In genomic region chr11:114072978-114073377, GRCh38 we compare ENCODE assay signal across 19 cellular contexts. TPM values are rescaled to one million over a fixed set of nuclear protein-coding genes. Genes with fewer than 3 reads are reported as not detected.
DNase-seq lines count a peak whose midpoint lies in the region; ATAC-seq and TF ChIP-seq lines count a peak whose summit lies in the region.
"Had no signal": no experiment of that assay in that cellular context is flagged by ENCODE, and none has a peak within 500 bp of the region (broad histone marks: within the 10 kb centered on the region; RNA-seq: fewer than 3 reads in every experiment).

No MANE protein-coding gene starts in this region.

- H3K27me3 Mint-ChIP-seq in CD8-positive, alpha-beta memory T cell: no peaks in the 10 kb centered on the region
- peaks cover 11% of the 10 kb centered on the region for H3K27me3 Mint-ChIP-seq in activated naive CD8-positive, alpha-beta T cell treated with anti-CD3 and anti-CD28 coated beads, Interleukin-2, amount 50 U/mL, for 24 hours

- no peak for DNase-seq in activated CD4-positive, CD25-positive, alpha-beta regulatory T cell (lab: John Stamatoyannopoulos, UW)
- DNase-seq in CD8-positive, alpha-beta memory T cell: no peak
- no peak for DNase-seq in activated naive CD8-positive, alpha-beta T cell treated with anti-CD3 and anti-CD28 coated beads, Interleukin-2, amount 50 U/mL, for 24 hours
- peak in 1 of 2 donors; percentile 61 for DNase-seq in gastrocnemius medialis
- no peak for DNase-seq in C1 segment of cervical spinal cord (lab: John Stamatoyannopoulos, UW)
- DNase-seq: effector CD8-positive, alpha-beta T cell; EL; H7; mesenchymal stem cell; NCI-H2081; NCI-H774 had no signal

- CTCF ChIA-PET in CD8-positive, alpha-beta memory T cell (lab: Charles Lee): interaction anchor here (1.2 to 2.5 kb wide), 2 partner anchors 13 to 36 kb away, joined by 3 to 10 read pairs; partner anchors contain the start of gene ZBTB16

- H3K27ac Mint-ChIP-seq in CD8-positive, alpha-beta memory T cell: peak overlapping the region; percentile 84 to 99 (median 96)
- H3K27ac Mint-ChIP-seq in activated naive CD8-positive, alpha-beta T cell treated with anti-CD3 and anti-CD28 coated beads, Interleukin-2, amount 50 U/mL, for 24 hours: peak overlapping the region; percentile 86

- peak; percentile 14 to 29 for ATAC-seq in activated CD4-positive, CD25-positive, alpha-beta regulatory T cell treated with anti-CD3 and anti-CD28 coated beads, Interleukin-2, amount 50 U/mL, for 24 hours
- ATAC-seq in activated naive CD8-positive, alpha-beta T cell treated with anti-CD3 and anti-CD28 coated beads, Interleukin-2, amount 50 U/mL, for 24 hours: no peak
- ATAC-seq in gastrocnemius medialis (no peak), gastroesophageal sphincter (no peak), GM19324 (IDR thresholded peaks at IDR 0.05; ENCODE audit: low FRiP score, unreplicated experiment) (no peak)

- POLR2A ChIA-PET in CD8-positive, alpha-beta memory T cell (lab: Charles Lee): no interaction called here

- H3K36me3 ChIP-seq in CD8-positive, alpha-beta memory T cell (ENCODE audit: insufficient read depth, low read length): no peaks in the 10 kb centered on the region
- H3K36me3 ChIP-seq in gastrocnemius medialis (peaks cover 0 to 55% of the 10 kb centered on the region in 2 donors), gastroesophageal sphincter (peaks cover 0 to 99% of the 10 kb centered on the region in 2 donors)
- H3K36me3 ChIP-seq: neutrophil had no signal

- TF ChIP-seq POLR2A in gastrocnemius medialis (IDR thresholded peaks at IDR 0.05): no peak
- no peak for TF ChIP-seq POLR2A in gastroesophageal sphincter (IDR thresholded peaks at IDR 0.05)

- no peaks in the 10 kb centered on the region for H3K9me3 Mint-ChIP-seq in CD8-positive, alpha-beta memory T cell
- H3K9me3 Mint-ChIP-seq in activated naive CD8-positive, alpha-beta T cell treated with anti-CD3 and anti-CD28 coated beads, Interleukin-2, amount 50 U/mL, for 24 hours: no peaks in the 10 kb centered on the region
- H3K9me3 Mint-ChIP-seq: T-helper 1 cell treated with Interleukin-12 subunit alpha and Interleukin-12 subunit beta and Interleukin-4 antibody, amounts not matched to agents 30 μg/mL and 1 μg/mL, for 36 hours had no signal

- no peak for TF ChIP-seq CTCF in gastrocnemius medialis (IDR thresholded peaks at IDR 0.05 in 4 of 5, conservative IDR thresholded peaks at IDR 0.05 in 1 of 5)
- no peak for TF ChIP-seq CTCF in gastroesophageal sphincter (IDR thresholded peaks at IDR 0.05)

- no peak for TF ChIP-seq EP300 in gastroesophageal sphincter (IDR thresholded peaks at IDR 0.05)

- no peak overlapping the region for H3K4me3 ChIP-seq in CD8-positive, alpha-beta memory T cell (ENCODE audit: low read length)
- H3K4me3 ChIP-seq in gastrocnemius medialis (peak overlapping the region; percentile 46 to 54 (median 50)), gastroesophageal sphincter (peak overlapping the region in 1 of 2 donors; percentile 41)
- H3K4me3 ChIP-seq: skin epidermis had no signal

- in situ Hi-C loops in gastrocnemius medialis (cut with MboI; ENCODE audit: low sequenced_read_pairs in 4 of 4): no loop called here

- WGBS in gastroesophageal sphincter (ENCODE audit: low coverage in 1 of 2), 2 donors: 88 to 96% methylated on average over 3 of the region's 4 CpGs

- H3K9me3 ChIP-seq in CD8-positive, alpha-beta memory T cell (ENCODE audit: low read length): no peaks in the 10 kb centered on the region
- H3K9me3 ChIP-seq in gastrocnemius medialis (no peaks in the 10 kb centered on the region), gastroesophageal sphincter (no peaks in the 10 kb centered on the region)
- H3K9me3 ChIP-seq: neutrophil had no signal

- H3K4me1 ChIP-seq in CD8-positive, alpha-beta memory T cell (ENCODE audit: insufficient read depth, low read length): peaks cover 39% of the 10 kb centered on the region
- H3K4me1 ChIP-seq in gastrocnemius medialis (peaks cover 82 to 96% of the 10 kb centered on the region in 2 donors), gastroesophageal sphincter (peaks cover 22 to 99% (median 79%) of the 10 kb centered on the region in 3 donors)

- peaks cover 0 to 15% (median 2%) of the 10 kb centered on the region in 3 donors for H3K36me3 Mint-ChIP-seq in CD8-positive, alpha-beta memory T cell
- no peaks in the 10 kb centered on the region for H3K36me3 Mint-ChIP-seq in activated naive CD8-positive, alpha-beta T cell treated with anti-CD3 and anti-CD28 coated beads, Interleukin-2, amount 50 U/mL, for 24 hours (ENCODE audit: low read depth)

- no peak overlapping the region for H3K27ac ChIP-seq in CD8-positive, alpha-beta memory T cell (ENCODE audit: low read depth, low read length)
- H3K27ac ChIP-seq in gastrocnemius medialis: peak overlapping the region; percentile 94 to 99 (median 96)
- H3K27ac ChIP-seq in gastroesophageal sphincter: peak overlapping the region in 1 of 4 donors; percentile 66
- H3K27ac ChIP-seq: neutrophil had no signal

- intact Hi-C loops in gastrocnemius medialis (cut with DNase I; ENCODE audit: low total_unique reads): loop anchor here (2.0 to 5.0 kb wide), 3 partner anchors 52 to 104 kb away; no protein-coding TSS in a partner anchor

- H3K4me1 Mint-ChIP-seq in CD8-positive, alpha-beta memory T cell: peaks cover 55 to 64% (median 57%) of the 10 kb centered on the region in 3 donors
- H3K4me1 Mint-ChIP-seq in activated naive CD8-positive, alpha-beta T cell treated with anti-CD3 and anti-CD28 coated beads, Interleukin-2, amount 50 U/mL, for 24 hours: peaks cover 63% of the 10 kb centered on the region

- H3K4me3 Mint-ChIP-seq in CD8-positive, alpha-beta memory T cell: peak overlapping the region in 5 of 7 donors; percentile 70 to 98 (median 84)
- peak overlapping the region; percentile 26 for H3K4me3 Mint-ChIP-seq in activated naive CD8-positive, alpha-beta T cell treated with anti-CD3 and anti-CD28 coated beads, Interleukin-2, amount 50 U/mL, for 24 hours
- H3K4me3 Mint-ChIP-seq: T-helper 1 cell treated with Interleukin-12 subunit alpha and Interleukin-12 subunit beta and Interleukin-4 antibody, amounts not matched to agents 30 μg/mL and 1 μg/mL, for 36 hours had no signal

- H3K27me3 ChIP-seq in CD8-positive, alpha-beta memory T cell (ENCODE audit: insufficient read depth, low read length, poor library complexity, severe bottlenecking): no peaks in the 10 kb centered on the region
- H3K27me3 ChIP-seq in gastrocnemius medialis (no peaks in the 10 kb centered on the region), gastroesophageal sphincter (no peaks in the 10 kb centered on the region)
- H3K27me3 ChIP-seq: neutrophil had no signal

RNA-seq across cellular contexts. Expression of gene ZBTB16, which starts 13.5 kb away (rescaled TPM):
- total RNA-seq in CD8-positive, alpha-beta memory T cell: 1 to 10 TPM; 2.1 to 2.2 TPM
- 71.9 TPM for polyA plus RNA-seq in CD8-positive, alpha-beta memory T cell
- total RNA-seq in gastrocnemius medialis: 100 to 1,000 TPM; 156 to 250 (median 196) TPM
- total RNA-seq in gastroesophageal sphincter: 100 to 1,000 TPM; 153 to 284 (median 232) TPM
- total RNA-seq: A172, H7, RPMI7951 had no signal

Comparison
In these comparisons a context has a peak if more than half of its experiments do, and no peak if none do; other contexts are left out.
1. ATAC-seq: peak in activated CD4-positive, CD25-positive, alpha-beta regulatory T cell treated with anti-CD3 and anti-CD28 coated beads, Interleukin-2, amount 50 U/mL, for 24 hours (2 of 2); none in activated naive CD8-positive, alpha-beta T cell treated with anti-CD3 and anti-CD28 coated beads, Interleukin-2, amount 50 U/mL, for 24 hours (single experiment), gastrocnemius medialis (0 of 2), gastroesophageal sphincter (single experiment) and GM19324 (single experiment).
2. RNA of gene ZBTB16, which starts 13.5 kb away (total RNA-seq): 153 to 284 TPM in gastroesophageal sphincter and 156 to 250 TPM in gastrocnemius medialis; 2.1 to 2.2 TPM in CD8-positive, alpha-beta memory T cell; every median in the first group is over 10 times any median in the second.